Comparison of ENCODE assay signal across 8 cellular contexts in genomic region chr4:54091637-54092404, GRCh38. TPM values are rescaled to one million over a fixed set of nuclear protein-coding genes. Genes with fewer than 3 reads are reported as not detected.
DNase-seq lines count a peak whose midpoint lies in the region; ATAC-seq and TF ChIP-seq lines count a peak whose summit lies in the region.

No MANE protein-coding gene starts in this region.

- TF ChIP-seq CTCF in BE2C (IDR thresholded peaks at IDR 0.05; ENCODE audit: low read depth, low read length), result no peak
- no peak for TF ChIP-seq CTCF in OCI-LY1 (IDR thresholded peaks at IDR 0.05; ENCODE audit: low read length)

- intact Hi-C loops in activated T-helper 1 cell treated with anti-CD3 and anti-CD28 coated beads, Interleukin-12 subunit alpha, Interleukin-12 subunit beta, Interleukin-2, Interleukin-4 antibody, amounts not matched to agents 30 ng/mL and 10 ng/mL and 1 ng/mL, durations not matched to agents 14 hours and 24 hours and 36 hours (cut with micrococcal nuclease), result loop anchor here (1.0 to 10.0 kb wide), 6 partner anchors 17 to 897 kb away; no protein-coding TSS in a partner anchor

- H3K27me3 Mint-ChIP-seq in activated T-helper 1 cell treated with anti-CD3 and anti-CD28 coated beads, Interleukin-12 subunit alpha, Interleukin-12 subunit beta, Interleukin-2, Interleukin-4 antibody, amounts not matched to agents 30 ng/mL and 10 ng/mL and 1 ng/mL, durations not matched to agents 14 hours and 24 hours and 36 hours (ENCODE audit: insufficient read depth), result peaks cover 74% of the 10 kb centered on the region
- peaks cover 47 to 70% of the 10 kb centered on the region in 2 donors for H3K27me3 Mint-ChIP-seq in natural killer cell treated with Interleukin-12 subunit alpha and Interleukin-12 subunit beta and Interleukin-15 and Interleukin-18, amount 100 ng/mL, for 72 hours

- no peaks in the 10 kb centered on the region for H3F3A ChIP-seq in OCI-LY1 (ENCODE audit: insufficient read depth, low read length)

- H3K4me1 Mint-ChIP-seq in activated T-helper 1 cell treated with anti-CD3 and anti-CD28 coated beads, Interleukin-12 subunit alpha, Interleukin-12 subunit beta, Interleukin-2, Interleukin-4 antibody, amounts not matched to agents 30 ng/mL and 10 ng/mL and 1 ng/mL, durations not matched to agents 14 hours and 24 hours and 36 hours (ENCODE audit: low read depth), result peaks cover 30% of the 10 kb centered on the region
- H3K4me1 Mint-ChIP-seq in natural killer cell treated with Interleukin-12 subunit alpha and Interleukin-12 subunit beta and Interleukin-15 and Interleukin-18, amount 100 ng/mL, for 72 hours (ENCODE audit: low read depth in 2 of 2), result peaks cover 22 to 23% of the 10 kb centered on the region in 2 donors

- H2AFZ ChIP-seq in OCI-LY1 (ENCODE audit: low read length), result 0 out of 2 replicates have a peak overlapping the region, but pooled peaks have one; percentile 44

- H3K4me3 ChIP-seq in BE2C (ENCODE audit: low read depth, low read length) (peak overlapping the region; percentile 84), OCI-LY1 (ENCODE audit: low read depth, low read length, poor library complexity, severe bottlenecking) (peak overlapping the region; percentile 60)

- no peaks in the 10 kb centered on the region for H3K9me2 ChIP-seq in OCI-LY1 (ENCODE audit: low read depth, low read length)

- H3K4me3 Mint-ChIP-seq in activated T-helper 1 cell treated with anti-CD3 and anti-CD28 coated beads, Interleukin-12 subunit alpha, Interleukin-12 subunit beta, Interleukin-2, Interleukin-4 antibody, amounts not matched to agents 30 ng/mL and 10 ng/mL and 1 ng/mL, durations not matched to agents 14 hours and 24 hours and 36 hours, result peak overlapping the region; percentile 82
- peak overlapping the region; percentile 94 for H3K4me3 Mint-ChIP-seq in natural killer cell treated with Interleukin-12 subunit alpha and Interleukin-12 subunit beta and Interleukin-15 and Interleukin-18, amount 100 ng/mL, for 72 hours

- peaks cover 1% of the 10 kb centered on the region for H3K36me3 Mint-ChIP-seq in activated T-helper 1 cell treated with anti-CD3 and anti-CD28 coated beads, Interleukin-12 subunit alpha, Interleukin-12 subunit beta, Interleukin-2, Interleukin-4 antibody, amounts not matched to agents 30 ng/mL and 10 ng/mL and 1 ng/mL, durations not matched to agents 14 hours and 24 hours and 36 hours (ENCODE audit: low read depth)
- no peaks in the 10 kb centered on the region for H3K36me3 Mint-ChIP-seq in natural killer cell treated with Interleukin-12 subunit alpha and Interleukin-12 subunit beta and Interleukin-15 and Interleukin-18, amount 100 ng/mL, for 72 hours

- peak overlapping the region; percentile 30 for H3K27ac Mint-ChIP-seq in activated T-helper 1 cell treated with anti-CD3 and anti-CD28 coated beads, Interleukin-12 subunit alpha, Interleukin-12 subunit beta, Interleukin-2, Interleukin-4 antibody, amounts not matched to agents 30 ng/mL and 10 ng/mL and 1 ng/mL, durations not matched to agents 14 hours and 24 hours and 36 hours
- H3K27ac Mint-ChIP-seq in natural killer cell treated with Interleukin-12 subunit alpha and Interleukin-12 subunit beta and Interleukin-15 and Interleukin-18, amount 100 ng/mL, for 72 hours, result peak overlapping the region in 1 of 2 donors; percentile 2

- H3K9me3 ChIP-seq in BE2C, result no peaks in the 10 kb centered on the region
- no peaks in the 10 kb centered on the region for H3K9me3 ChIP-seq in OCI-LY1 (ENCODE audit: low read length)

- H3K9ac ChIP-seq in OCI-LY1 (ENCODE audit: low read length), result peak overlapping the region; percentile 53

- ATAC-seq in GM19324 (IDR thresholded peaks at IDR 0.05; ENCODE audit: low FRiP score, unreplicated experiment) (peak; percentile 87), HG03575 (IDR thresholded peaks at IDR 0.05; ENCODE audit: extremely low read depth, insufficient number of reproducible peaks, low FRiP score, unreplicated experiment) (peak; percentile 54)
- peak; percentile 92 to 94 for ATAC-seq in natural killer cell treated with Interleukin-12 subunit alpha and Interleukin-12 subunit beta and Interleukin-15 and Interleukin-18, amount 100 ng/mL, for 72 hours

- H3K79me2 ChIP-seq in OCI-LY1 (ENCODE audit: insufficient read depth, low read length), result no peaks in the 10 kb centered on the region

- H3K27me3 ChIP-seq in BE2C, result peaks cover 7% of the 10 kb centered on the region; the same call in 1 of the 2 replicates
- no peaks in the 10 kb centered on the region for H3K27me3 ChIP-seq in OCI-LY1 (ENCODE audit: insufficient read depth, low read length)

- H3K4me2 ChIP-seq in OCI-LY1 (ENCODE audit: low read length), result peak overlapping the region; percentile 87

- no peak overlapping the region for H3K27ac ChIP-seq in OCI-LY1 (ENCODE audit: low read depth, low read length, poor library complexity, severe bottlenecking)

- H3K9me3 Mint-ChIP-seq in activated T-helper 1 cell treated with anti-CD3 and anti-CD28 coated beads, Interleukin-12 subunit alpha, Interleukin-12 subunit beta, Interleukin-2, Interleukin-4 antibody, amounts not matched to agents 30 ng/mL and 10 ng/mL and 1 ng/mL, durations not matched to agents 14 hours and 24 hours and 36 hours, result no peaks in the 10 kb centered on the region
- peaks cover 4% of the 10 kb centered on the region for H3K9me3 Mint-ChIP-seq in natural killer cell treated with Interleukin-12 subunit alpha and Interleukin-12 subunit beta and Interleukin-15 and Interleukin-18, amount 100 ng/mL, for 72 hours

- H3K4me1 ChIP-seq in BE2C (no peaks in the 10 kb centered on the region; the same call in 1 of the 2 replicates), OCI-LY1 (ENCODE audit: insufficient read depth, low read length, severe bottlenecking) (peaks cover 32% of the 10 kb centered on the region)

- DNase-seq in BE2C, result peak; percentile 80
- DNase-seq in activated T-helper 1 cell treated with anti-CD3 and anti-CD28 coated beads, Interleukin-12 subunit alpha, Interleukin-12 subunit beta, Interleukin-2, Interleukin-4 antibody, amounts not matched to agents 30 ng/mL and 10 ng/mL and 1 ng/mL, durations not matched to agents 14 hours and 24 hours and 36 hours (ENCODE audit: low spot score), result peak; percentile 71
- DNase-seq in fibroblast of peridontal ligament (ENCODE audit: extremely low read depth), result peak; percentile 78
- DNase-seq in natural killer cell treated with Interleukin-12 subunit alpha and Interleukin-12 subunit beta and Interleukin-15 and Interleukin-18, amount 100 ng/mL, for 72 hours (ENCODE audit: low spot score), result peak; percentile 90
- peak; percentile 79 for DNase-seq in stimulated activated naive CD4-positive, alpha-beta T cell treated with Interleukin-2 at 50 U/mL for 16 hours (lab: John Stamatoyannopoulos, UW)

- no peaks in the 10 kb centered on the region for H4K20me1 ChIP-seq in OCI-LY1 (ENCODE audit: insufficient read depth, low read length)

- H3K36me3 ChIP-seq in BE2C, result no peaks in the 10 kb centered on the region
- H3K36me3 ChIP-seq in OCI-LY1 (ENCODE audit: insufficient read depth, low read length), result no peaks in the 10 kb centered on the region

RNA-seq across cellular contexts. Expression of gene GSX2, which starts 8.1 kb away (rescaled TPM):
- polyA plus RNA-seq in BE2C (2012; ENCODE audit: insufficient read depth, insufficient read length, low read depth), result not detected
- total RNA-seq in activated T-helper 1 cell treated with anti-CD3 and anti-CD28 coated beads, Interleukin-12 subunit alpha, Interleukin-12 subunit beta, Interleukin-2, Interleukin-4 antibody, amounts not matched to agents 30 ng/mL and 10 ng/mL and 1 ng/mL, durations not matched to agents 14 hours and 24 hours and 36 hours, result not detected in 2 replicates
- total RNA-seq in natural killer cell treated with Interleukin-12 subunit alpha and Interleukin-12 subunit beta and Interleukin-15 and Interleukin-18, amount 100 ng/mL, for 72 hours, result not detected

RNA-seq across cellular contexts. Expression of gene CHIC2, which starts 27.4 kb away (rescaled TPM):
- polyA plus RNA-seq in BE2C (2012; ENCODE audit: insufficient read depth, insufficient read length, low read depth), result 9.0 TPM
- 19.1 and 20.3 TPM in 2 replicates for total RNA-seq in activated T-helper 1 cell treated with anti-CD3 and anti-CD28 coated beads, Interleukin-12 subunit alpha, Interleukin-12 subunit beta, Interleukin-2, Interleukin-4 antibody, amounts not matched to agents 30 ng/mL and 10 ng/mL and 1 ng/mL, durations not matched to agents 14 hours and 24 hours and 36 hours
- 10 to 100 TPM; 15.2 to 31.3 TPM for total RNA-seq in natural killer cell treated with Interleukin-12 subunit alpha and Interleukin-12 subunit beta and Interleukin-15 and Interleukin-18, amount 100 ng/mL, for 72 hours
